Comparison of ENCODE assay signal across 19 cellular contexts in the genomic region with DNA sequence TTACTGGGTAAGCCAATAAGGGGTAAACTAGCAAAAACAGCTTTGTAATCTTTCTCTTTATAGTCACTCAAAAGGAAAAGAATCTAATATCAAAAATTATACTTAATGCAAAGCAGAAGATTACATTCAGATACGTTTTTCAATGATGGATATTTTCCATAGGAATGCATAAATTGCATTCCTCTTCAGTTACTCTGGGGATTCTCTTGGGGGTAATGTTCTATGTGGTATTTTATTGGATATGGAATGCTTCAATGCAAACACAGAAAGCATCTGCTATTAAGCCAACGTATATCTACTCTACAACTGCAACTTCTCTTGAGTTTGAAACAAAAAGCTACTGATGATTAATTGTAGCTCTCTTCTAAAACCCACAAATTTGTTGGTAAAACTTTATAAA.
"Had no signal": no experiment of that assay in that cellular context is flagged by ENCODE, and none has a peak within 500 bp of the region (broad histone marks: within the 10 kb centered on the region; RNA-seq: fewer than 3 reads in every experiment).

No MANE protein-coding gene starts in this region.

- H3K4me1 ChIP-seq: gastrocnemius medialis, sigmoid colon, upper lobe of left lung, vagina had no signal

- DNase-seq: cortex of kidney; effector memory CD4-positive, alpha-beta T cell; gastrocnemius medialis; heart right ventricle; hypothalamus; kidney glomerular epithelial cell; mucosa of descending colon; naive thymus-derived CD8-positive, alpha-beta T cell; ovary; sigmoid colon; stimulated activated CD4-positive, alpha-beta T cell treated with anti-CD3 and anti-CD28 coated beads, Interleukin-4, amount 100 ng/mL, for 1 hour; tibial artery; upper lobe of left lung had no signal

- H3K9me3 ChIP-seq: gastrocnemius medialis, heart right ventricle, mucosa of descending colon, neutrophil, ovary, right atrium auricular region, sigmoid colon, tibial artery, upper lobe of left lung, vagina had no signal

- ATAC-seq: esophagus mucosa; gastrocnemius medialis; heart right ventricle; mucosa of descending colon; naive thymus-derived CD8-positive, alpha-beta T cell; stimulated activated memory B cell treated with anti-CD40 and anti-IgM and Interleukin-4, amounts not matched to agents 10 μg/mL and 1 μg/mL and 100 μg/mL, for 72 hours had no signal

- H3K4me3 ChIP-seq: gastrocnemius medialis, heart right ventricle, mucosa of descending colon, ovary, right atrium auricular region, sigmoid colon, tibial artery, upper lobe of left lung, vagina had no signal

- H3K36me3 ChIP-seq: gastrocnemius medialis, heart right ventricle, neutrophil, ovary, right atrium auricular region, sigmoid colon, tibial artery, upper lobe of left lung, vagina had no signal

- H3K27me3 ChIP-seq: gastrocnemius medialis, heart right ventricle, neutrophil, ovary, right atrium auricular region, sigmoid colon, tibial artery, upper lobe of left lung, vagina had no signal

- H3K36me3 Mint-ChIP-seq: naive thymus-derived CD8-positive, alpha-beta T cell; stimulated activated memory B cell treated with anti-CD40 and anti-IgM and Interleukin-4, amounts not matched to agents 10 μg/mL and 1 μg/mL and 100 μg/mL, for 72 hours had no signal

- H3K9me3 Mint-ChIP-seq: naive thymus-derived CD8-positive, alpha-beta T cell; stimulated activated memory B cell treated with anti-CD40 and anti-IgM and Interleukin-4, amounts not matched to agents 10 μg/mL and 1 μg/mL and 100 μg/mL, for 72 hours; stimulated activated naive CD8-positive, alpha-beta T cell treated with anti-CD3 and anti-CD28 coated beads, Interleukin-15, Interleukin-2, amounts not matched to agents 100 ng/mL and 50 ng/mL, for 24 hours had no signal

- H3K4me3 Mint-ChIP-seq: naive thymus-derived CD8-positive, alpha-beta T cell; stimulated activated memory B cell treated with anti-CD40 and anti-IgM and Interleukin-4, amounts not matched to agents 10 μg/mL and 1 μg/mL and 100 μg/mL, for 72 hours; stimulated activated naive CD8-positive, alpha-beta T cell treated with anti-CD3 and anti-CD28 coated beads, Interleukin-15, Interleukin-2, amounts not matched to agents 100 ng/mL and 50 ng/mL, for 24 hours had no signal

- H3K27me3 Mint-ChIP-seq: naive thymus-derived CD8-positive, alpha-beta T cell; stimulated activated memory B cell treated with anti-CD40 and anti-IgM and Interleukin-4, amounts not matched to agents 10 μg/mL and 1 μg/mL and 100 μg/mL, for 72 hours; stimulated activated naive CD8-positive, alpha-beta T cell treated with anti-CD3 and anti-CD28 coated beads, Interleukin-15, Interleukin-2, amounts not matched to agents 100 ng/mL and 50 ng/mL, for 24 hours had no signal

- H3K4me1 Mint-ChIP-seq: naive thymus-derived CD8-positive, alpha-beta T cell; stimulated activated memory B cell treated with anti-CD40 and anti-IgM and Interleukin-4, amounts not matched to agents 10 μg/mL and 1 μg/mL and 100 μg/mL, for 72 hours had no signal

- H3K27ac ChIP-seq: gastrocnemius medialis, heart right ventricle, neutrophil, ovary, right atrium auricular region, sigmoid colon, tibial artery, upper lobe of left lung, vagina had no signal

- H3K27ac Mint-ChIP-seq: naive thymus-derived CD8-positive, alpha-beta T cell; stimulated activated memory B cell treated with anti-CD40 and anti-IgM and Interleukin-4, amounts not matched to agents 10 μg/mL and 1 μg/mL and 100 μg/mL, for 72 hours; stimulated activated naive CD8-positive, alpha-beta T cell treated with anti-CD3 and anti-CD28 coated beads, Interleukin-15, Interleukin-2, amounts not matched to agents 100 ng/mL and 50 ng/mL, for 24 hours had no signal
